Comparison of ENCODE assay signal across 18 cellular contexts in the genomic region with DNA sequence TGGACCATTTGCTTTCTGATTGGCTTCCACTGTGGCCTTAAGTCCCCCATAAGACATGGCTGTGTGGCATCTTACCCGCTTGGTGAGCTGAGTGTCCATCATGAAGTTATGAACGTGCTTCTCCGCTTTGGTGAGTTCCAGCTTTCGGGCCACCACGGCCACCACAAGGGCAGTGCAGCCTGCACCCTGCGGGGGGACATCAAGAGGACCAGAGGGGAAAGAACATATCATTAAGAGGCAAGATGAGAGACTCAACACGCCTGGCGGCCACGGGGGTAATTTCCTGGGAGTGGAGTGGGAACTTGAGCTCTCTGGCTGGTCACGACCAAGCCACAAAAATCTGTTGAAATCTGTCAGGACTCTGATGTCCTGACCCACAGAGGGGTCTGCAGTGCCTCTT.
DNase-seq lines count a peak whose midpoint lies in the region; ATAC-seq and TF ChIP-seq lines count a peak whose summit lies in the region.
"Had no signal": no experiment of that assay in that cellular context is flagged by ENCODE, and none has a peak within 500 bp of the region (broad histone marks: within the 10 kb centered on the region; RNA-seq: fewer than 3 reads in every experiment).

No MANE protein-coding gene starts in this region.

- POLR2A ChIA-PET in activated CD8-positive, alpha-beta T cell treated with anti-CD3 and anti-CD28 coated beads, Interleukin-2, amount 10 ng/mL, durations not matched to agents 7 days and 5 days (lab: Charles Lee) = interaction anchor here (1.2 kb wide), 1 partner anchor 10 kb away, joined by 4 read pairs; no protein-coding TSS in a partner anchor
- POLR2A ChIA-PET in activated CD8-positive, alpha-beta T cell treated with anti-CD3 and anti-CD28 coated beads for 36 hours (lab: Charles Lee) = no interaction called here

- ATAC-seq in activated CD8-positive, alpha-beta T cell treated with anti-CD3 and anti-CD28 coated beads, Interleukin-2, amount 10 ng/mL, durations not matched to agents 7 days and 5 days = no peak
- ATAC-seq in activated CD8-positive, alpha-beta T cell treated with anti-CD3 and anti-CD28 coated beads for 36 hours = no peak
- ATAC-seq: Right ventricle myocardium inferior had no signal

- H3K27ac ChIP-seq in cingulate gyrus (ENCODE audit: low read depth, low read length) = peak overlapping the region; percentile 80
- H3K27ac ChIP-seq in uterus = peak overlapping the region; percentile 92
- H3K27ac ChIP-seq: BLaER1 had no signal

- peak overlapping the region; percentile 20 for H3K27ac Mint-ChIP-seq in activated CD8-positive, alpha-beta T cell treated with anti-CD3 and anti-CD28 coated beads, Interleukin-2, amount 10 ng/mL, durations not matched to agents 7 days and 5 days
- no peak overlapping the region for H3K27ac Mint-ChIP-seq in activated CD8-positive, alpha-beta T cell treated with anti-CD3 and anti-CD28 coated beads for 36 hours
- H3K27ac Mint-ChIP-seq in neural crest cell (ENCODE audit: unreplicated experiment) = peak overlapping the region; percentile 58
- H3K27ac Mint-ChIP-seq: CD8-positive, alpha-beta memory T cell had no signal

- TF ChIP-seq POLR2A in uterus (IDR thresholded peaks at IDR 0.05) = no peak

- peaks cover 4% of the 10 kb centered on the region for H3K27me3 Mint-ChIP-seq in activated CD8-positive, alpha-beta T cell treated with anti-CD3 and anti-CD28 coated beads, Interleukin-2, amount 10 ng/mL, durations not matched to agents 7 days and 5 days (ENCODE audit: low read depth)
- no peaks in the 10 kb centered on the region for H3K27me3 Mint-ChIP-seq in activated CD8-positive, alpha-beta T cell treated with anti-CD3 and anti-CD28 coated beads for 36 hours
- no peaks in the 10 kb centered on the region for H3K27me3 Mint-ChIP-seq in neural crest cell (ENCODE audit: low read depth)

- DNase-seq in activated CD8-positive, alpha-beta T cell treated with anti-CD3 and anti-CD28 coated beads, Interleukin-2, amount 10 ng/mL, durations not matched to agents 7 days and 5 days = no peak
- no peak for DNase-seq in activated CD8-positive, alpha-beta T cell treated with anti-CD3 and anti-CD28 coated beads for 36 hours
- DNase-seq in neural crest cell (ENCODE audit: low read depth, low spot score) (no peak), uterus (no peak), DMS53 treated with DMSO at 0.1 percent for 48 hours (lab: John Stamatoyannopoulos, UW; ENCODE audit: unreplicated experiment) (no peak)
- DNase-seq in stimulated activated CD8-positive, alpha-beta memory T cell treated with anti-CD3 and anti-CD28 coated beads, Interleukin-4, amount 100 ng/mL, for 48 hours = no peak
- DNase-seq: CD8-positive, alpha-beta memory T cell; GDM1; H7; KG1; NCI-H1694 treated with DMSO at 0.1 percent for 48 hours; NCI-H510A; NCI-H748 treated with DMSO at 0.1 percent for 48 hours; NK-92 treated with Interleukin-12 subunit alpha and Interleukin-12 subunit beta, amount 100 ng/mL, for 24 hours had no signal

- intact Hi-C loops in activated CD8-positive, alpha-beta T cell treated with anti-CD3 and anti-CD28 coated beads for 36 hours (cut with micrococcal nuclease) = no loop called here
- intact Hi-C loops in uterus (cut with DNase I; ENCODE audit: low total_unique reads) = no loop called here

- no peaks in the 10 kb centered on the region for H3K9me3 ChIP-seq in uterus
- H3K9me3 ChIP-seq: A549, BLaER1 had no signal

- no peaks in the 10 kb centered on the region for H3K9me3 Mint-ChIP-seq in activated CD8-positive, alpha-beta T cell treated with anti-CD3 and anti-CD28 coated beads, Interleukin-2, amount 10 ng/mL, durations not matched to agents 7 days and 5 days (ENCODE audit: insufficient read depth)
- H3K9me3 Mint-ChIP-seq in activated CD8-positive, alpha-beta T cell treated with anti-CD3 and anti-CD28 coated beads for 36 hours = no peaks in the 10 kb centered on the region
- no peaks in the 10 kb centered on the region for H3K9me3 Mint-ChIP-seq in neural crest cell
- H3K9me3 Mint-ChIP-seq: CD8-positive, alpha-beta memory T cell had no signal

- TF ChIP-seq CTCF in activated CD8-positive, alpha-beta T cell treated with anti-CD3 and anti-CD28 coated beads for 36 hours (IDR thresholded peaks at IDR 0.05) = no peak
- TF ChIP-seq CTCF in neural crest cell (conservative IDR thresholded peaks at IDR 0.05) (no peak), uterus (IDR thresholded peaks at IDR 0.05) (no peak)

- no peaks in the 10 kb centered on the region for H3K27me3 ChIP-seq in uterus
- H3K27me3 ChIP-seq: BLaER1 had no signal

- H3K4me3 ChIP-seq in uterus = no peak overlapping the region
- H3K4me3 ChIP-seq: A549, BLaER1 had no signal

- CTCF ChIA-PET in activated CD8-positive, alpha-beta T cell treated with anti-CD3 and anti-CD28 coated beads, Interleukin-2, amount 10 ng/mL, durations not matched to agents 7 days and 5 days (lab: Charles Lee) = no interaction called here
- CTCF ChIA-PET in activated CD8-positive, alpha-beta T cell treated with anti-CD3 and anti-CD28 coated beads for 36 hours (lab: Charles Lee) = interaction anchor here (1.0 kb wide), 1 partner anchor 34 kb away, joined by 4 read pairs; no protein-coding TSS in a partner anchor

- no peak overlapping the region for H3K4me3 Mint-ChIP-seq in activated CD8-positive, alpha-beta T cell treated with anti-CD3 and anti-CD28 coated beads, Interleukin-2, amount 10 ng/mL, durations not matched to agents 7 days and 5 days
- H3K4me3 Mint-ChIP-seq in activated CD8-positive, alpha-beta T cell treated with anti-CD3 and anti-CD28 coated beads for 36 hours = no peak overlapping the region
- H3K4me3 Mint-ChIP-seq in neural crest cell = no peak overlapping the region
- H3K4me3 Mint-ChIP-seq: CD8-positive, alpha-beta memory T cell had no signal

- no peaks in the 10 kb centered on the region for H3K36me3 ChIP-seq in uterus
- H3K36me3 ChIP-seq: BLaER1 had no signal

- H3K36me3 Mint-ChIP-seq in activated CD8-positive, alpha-beta T cell treated with anti-CD3 and anti-CD28 coated beads, Interleukin-2, amount 10 ng/mL, durations not matched to agents 7 days and 5 days (ENCODE audit: low read depth) = no peaks in the 10 kb centered on the region
- no peaks in the 10 kb centered on the region for H3K36me3 Mint-ChIP-seq in activated CD8-positive, alpha-beta T cell treated with anti-CD3 and anti-CD28 coated beads for 36 hours (ENCODE audit: low read depth)
- no peaks in the 10 kb centered on the region for H3K36me3 Mint-ChIP-seq in neural crest cell (ENCODE audit: low read depth)
- H3K36me3 Mint-ChIP-seq: CD8-positive, alpha-beta memory T cell had no signal

- H3K4me1 ChIP-seq in uterus = peaks cover 14 to 29% of the 10 kb centered on the region in 2 donors

- H3K4me1 Mint-ChIP-seq in activated CD8-positive, alpha-beta T cell treated with anti-CD3 and anti-CD28 coated beads, Interleukin-2, amount 10 ng/mL, durations not matched to agents 7 days and 5 days (ENCODE audit: low read depth) = peaks cover 38% of the 10 kb centered on the region
- H3K4me1 Mint-ChIP-seq in activated CD8-positive, alpha-beta T cell treated with anti-CD3 and anti-CD28 coated beads for 36 hours (ENCODE audit: low read depth) = peaks cover 29% of the 10 kb centered on the region
- H3K4me1 Mint-ChIP-seq in neural crest cell = peaks cover 65% of the 10 kb centered on the region
- H3K4me1 Mint-ChIP-seq: CD8-positive, alpha-beta memory T cell had no signal
